ENCODE assay signal across 8 cellular contexts in genomic region chr6:80586242-80586641, GRCh38.
"Had no signal": no experiment of that assay in that cellular context is flagged by ENCODE, and none has a peak within 500 bp of the region (broad histone marks: within the 10 kb centered on the region; RNA-seq: fewer than 3 reads in every experiment).

No MANE protein-coding gene starts in this region.

- H3K36me3 Mint-ChIP-seq: IgD-negative memory B cell had no signal

- H3K27me3 Mint-ChIP-seq: IgD-negative memory B cell had no signal

- H3K4me3 ChIP-seq: GM23248 had no signal

- H2AFZ ChIP-seq: GM23248 had no signal

- H3K4me2 ChIP-seq: KMS-11 had no signal

- ATAC-seq: HCT116, HepG2 had no signal

- DNase-seq: GM23248, H9, KBM-7 had no signal

- H3K4me1 Mint-ChIP-seq: H9, IgD-negative memory B cell had no signal

- H3K27ac Mint-ChIP-seq: H9, IgD-negative memory B cell had no signal

- H3K27ac ChIP-seq: GM23248, HL-60, KMS-11 had no signal

- H3K4me3 Mint-ChIP-seq: H9, IgD-negative memory B cell had no signal
